ENCODE assay signal across 1 cellular context in the genomic region with DNA sequence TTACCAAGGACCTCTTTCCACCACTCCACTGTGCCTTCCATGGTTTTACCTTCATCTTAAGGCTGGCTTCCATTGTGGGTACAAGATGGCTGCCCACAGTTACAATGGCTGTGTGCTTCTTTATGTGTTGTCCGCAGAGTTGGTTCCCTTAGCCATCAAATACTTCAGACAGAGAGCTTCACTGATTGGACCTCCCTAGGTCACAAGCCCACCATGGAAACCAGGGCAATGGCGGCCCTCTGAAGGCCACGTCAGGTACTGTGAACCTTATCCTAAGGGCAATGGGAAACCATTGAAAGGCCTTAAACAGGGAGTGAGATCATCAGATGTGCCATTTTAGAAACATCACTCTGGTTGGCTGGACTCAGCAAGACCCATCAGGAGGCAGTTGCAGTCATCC.
TF ChIP-seq lines count a peak whose summit lies in the region.

No MANE protein-coding gene starts in this region.

TF ChIP-seq in IMR-90, 13 proteins besides CTCF, POLR2A, EP300 and RAD21 (continued from another document):
- no peak for TF ChIP-seq BHLHE40 (IDR thresholded peaks at IDR 0.05; ENCODE audit: low read depth, low read length)
- no peak for TF ChIP-seq MXI1 (IDR thresholded peaks at IDR 0.05; ENCODE audit: borderline replicate concordance, low read depth, low read length)
- TF ChIP-seq RCOR1 (IDR thresholded peaks at IDR 0.05; ENCODE audit: insufficient replicate concordance, low read length) = no peak
- TF ChIP-seq RFX5 (IDR thresholded peaks at IDR 0.05; ENCODE audit: low read depth, low read length) = no peak
- no peak for TF ChIP-seq NFE2L2 (IDR thresholded peaks at IDR 0.05; ENCODE audit: low read depth, low read length)
- TF ChIP-seq CHD1 (IDR thresholded peaks at IDR 0.05; ENCODE audit: low read depth, low read length) = no peak
- no peak for TF ChIP-seq CEBPB (IDR thresholded peaks at IDR 0.05; ENCODE audit: low read depth, low read length)
- no peak for TF ChIP-seq MAFK (IDR thresholded peaks at IDR 0.05; ENCODE audit: low read depth, low read length)
- TF ChIP-seq, protein P1, sequence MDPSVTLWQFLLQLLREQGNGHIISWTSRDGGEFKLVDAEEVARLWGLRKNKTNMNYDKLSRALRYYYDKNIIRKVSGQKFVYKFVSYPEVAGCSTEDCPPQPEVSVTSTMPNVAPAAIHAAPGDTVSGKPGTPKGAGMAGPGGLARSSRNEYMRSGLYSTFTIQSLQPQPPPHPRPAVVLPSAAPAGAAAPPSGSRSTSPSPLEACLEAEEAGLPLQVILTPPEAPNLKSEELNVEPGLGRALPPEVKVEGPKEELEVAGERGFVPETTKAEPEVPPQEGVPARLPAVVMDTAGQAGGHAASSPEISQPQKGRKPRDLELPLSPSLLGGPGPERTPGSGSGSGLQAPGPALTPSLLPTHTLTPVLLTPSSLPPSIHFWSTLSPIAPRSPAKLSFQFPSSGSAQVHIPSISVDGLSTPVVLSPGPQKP (IDR thresholded peaks at IDR 0.05; ENCODE audit: borderline replicate concordance, low read depth, low read length) = no peak
- TF ChIP-seq, protein P2, sequence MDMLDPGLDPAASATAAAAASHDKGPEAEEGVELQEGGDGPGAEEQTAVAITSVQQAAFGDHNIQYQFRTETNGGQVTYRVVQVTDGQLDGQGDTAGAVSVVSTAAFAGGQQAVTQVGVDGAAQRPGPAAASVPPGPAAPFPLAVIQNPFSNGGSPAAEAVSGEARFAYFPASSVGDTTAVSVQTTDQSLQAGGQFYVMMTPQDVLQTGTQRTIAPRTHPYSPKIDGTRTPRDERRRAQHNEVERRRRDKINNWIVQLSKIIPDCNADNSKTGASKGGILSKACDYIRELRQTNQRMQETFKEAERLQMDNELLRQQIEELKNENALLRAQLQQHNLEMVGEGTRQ (IDR thresholded peaks at IDR 0.05; ENCODE audit: low read depth, low read length) = no peak
